In genomic region chr5:133433641-133434040, GRCh38 we compare ENCODE assay signal across 18 cellular contexts.
A peak's percentile ranks its signal among the peaks of the same experiment; 100 is the strongest.
DNase-seq lines count a peak whose midpoint lies in the region; ATAC-seq and TF ChIP-seq lines count a peak whose summit lies in the region.
"Had no signal": no experiment of that assay in that cellular context is flagged by ENCODE, and none has a peak within 500 bp of the region (broad histone marks: within the 10 kb centered on the region; RNA-seq: fewer than 3 reads in every experiment).

No MANE protein-coding gene starts in this region.

- H3K79me2 ChIP-seq in mesendoderm (ENCODE audit: control insufficient read depth, insufficient read depth, low read length) = no peaks in the 10 kb centered on the region

- H2AK5ac ChIP-seq in mesendoderm (ENCODE audit: low read length) = no peak overlapping the region

- H3K4me2 ChIP-seq in mesendoderm (ENCODE audit: low read length) = no peak overlapping the region
- H3K4me2 ChIP-seq: BLaER1 treated with 17β-estradiol and CSF1 and Interleukin-3, amounts not matched to agents 10 nM and 100 nM had no signal

- no peak overlapping the region for H3K56ac ChIP-seq in mesendoderm (ENCODE audit: low read length)

- H3K27me3 ChIP-seq in mesendoderm (ENCODE audit: insufficient read depth, low read length, poor library complexity) = no peaks in the 10 kb centered on the region
- H3K27me3 ChIP-seq in tibial artery = no peaks in the 10 kb centered on the region
- H3K27me3 ChIP-seq: BLaER1 treated with 17β-estradiol and CSF1 and Interleukin-3, amounts not matched to agents 10 nM and 100 nM had no signal

- TF ChIP-seq CTCF in natural killer cell (IDR thresholded peaks at IDR 0.05) = no peak
- TF ChIP-seq CTCF in tibial artery (IDR thresholded peaks at IDR 0.05) = no peak

- no peak overlapping the region for H2BK120ac ChIP-seq in mesendoderm (ENCODE audit: low read depth, low read length)

- H3K9ac ChIP-seq in mesendoderm (ENCODE audit: low read length) = no peak overlapping the region
- H3K9ac ChIP-seq: BLaER1 treated with 17β-estradiol and CSF1 and Interleukin-3, amounts not matched to agents 10 nM and 100 nM had no signal

- no CpG with 5 or more reads among the region's 6 CpGs for WGBS in mesendoderm (ENCODE audit: extremely low coverage, insufficient coverage, low lambda C conversion rate)

- no peaks in the 10 kb centered on the region for H3K36me3 Mint-ChIP-seq in natural killer cell treated with Interleukin-12 subunit alpha and Interleukin-12 subunit beta and Interleukin-15 and Interleukin-18, amount 100 ng/mL, for 72 hours
- H3K36me3 Mint-ChIP-seq in natural killer cell = no peaks in the 10 kb centered on the region

- H3K4me1 ChIP-seq in mesendoderm (ENCODE audit: control insufficient read depth, low read depth, low read length) (no peaks in the 10 kb centered on the region), tibial artery (peaks cover 0 to 44% (median 2%) of the 10 kb centered on the region in 4 donors)
- H3K4me1 ChIP-seq: BLaER1 treated with 17β-estradiol and CSF1 and Interleukin-3, amounts not matched to agents 10 nM and 100 nM had no signal

- H3K36me3 ChIP-seq in mesendoderm (ENCODE audit: control insufficient read depth, insufficient read depth, low read length) (no peaks in the 10 kb centered on the region), tibial artery (no peaks in the 10 kb centered on the region)
- H3K36me3 ChIP-seq: BLaER1 treated with 17β-estradiol and CSF1 and Interleukin-3, amounts not matched to agents 10 nM and 100 nM; HAP-1 had no signal

- no peak overlapping the region for H2BK5ac ChIP-seq in mesendoderm (ENCODE audit: low read length)

- H3K4ac ChIP-seq in mesendoderm (ENCODE audit: low read depth, low read length) = no peak overlapping the region

- peak; percentile 31 for DNase-seq in natural killer cell treated with Interleukin-12 subunit alpha and Interleukin-12 subunit beta and Interleukin-15 and Interleukin-18, amount 100 ng/mL, for 72 hours (ENCODE audit: low spot score)
- no peak for DNase-seq in natural killer cell
- peak; percentile 50 for DNase-seq in mesendoderm
- DNase-seq in tibial artery = no peak
- no peak for DNase-seq in HuH-7 (ENCODE audit: low spot score)
- DNase-seq in D341Med (ENCODE audit: low spot score) = no peak
- no peak for DNase-seq in occipital lobe (lab: John Stamatoyannopoulos, UW)
- DNase-seq: ACHN; Calu3; CD4-positive, alpha-beta T cell; DMS79 treated with DMSO at 0.1 percent for 48 hours; EL; GOT3; HFFc6 had no signal

- no peak overlapping the region for H3K4me3 Mint-ChIP-seq in natural killer cell treated with Interleukin-12 subunit alpha and Interleukin-12 subunit beta and Interleukin-15 and Interleukin-18, amount 100 ng/mL, for 72 hours
- no peak overlapping the region for H3K4me3 Mint-ChIP-seq in natural killer cell
- H3K4me3 Mint-ChIP-seq: CD4-positive, alpha-beta T cell; HFFc6 had no signal

- peaks cover 24 to 39% of the 10 kb centered on the region in 2 donors for H3K27me3 Mint-ChIP-seq in natural killer cell treated with Interleukin-12 subunit alpha and Interleukin-12 subunit beta and Interleukin-15 and Interleukin-18, amount 100 ng/mL, for 72 hours
- H3K27me3 Mint-ChIP-seq in natural killer cell (ENCODE audit: low read depth in 2 of 2) = peaks cover 13% of the 10 kb centered on the region in 2 donors
- H3K27me3 Mint-ChIP-seq: CD4-positive, alpha-beta T cell had no signal

- H3K27ac ChIP-seq in angular gyrus (ENCODE audit: low read depth, low read length) = peak overlapping the region; percentile 17
- H3K27ac ChIP-seq in mesendoderm (ENCODE audit: low read depth, low read length) = no peak overlapping the region
- peak overlapping the region; percentile 42 to 58 for H3K27ac ChIP-seq in tibial artery
- H3K27ac ChIP-seq: BLaER1 treated with 17β-estradiol and CSF1 and Interleukin-3, amounts not matched to agents 10 nM and 100 nM had no signal

- H3K9me3 Mint-ChIP-seq in natural killer cell treated with Interleukin-12 subunit alpha and Interleukin-12 subunit beta and Interleukin-15 and Interleukin-18, amount 100 ng/mL, for 72 hours = no peaks in the 10 kb centered on the region
- H3K9me3 Mint-ChIP-seq in natural killer cell = no peaks in the 10 kb centered on the region
- H3K9me3 Mint-ChIP-seq: CD4-positive, alpha-beta T cell; HFFc6 had no signal

- ATAC-seq in natural killer cell treated with Interleukin-12 subunit alpha and Interleukin-12 subunit beta and Interleukin-15 and Interleukin-18, amount 100 ng/mL, for 72 hours = no peak
- no peak for ATAC-seq in natural killer cell
- ATAC-seq: HepG2 had no signal

- H3K79me1 ChIP-seq in mesendoderm (ENCODE audit: low read length) = no peaks in the 10 kb centered on the region

- no peak overlapping the region for H3K23ac ChIP-seq in mesendoderm (ENCODE audit: low read length)

- H3K4me1 Mint-ChIP-seq in natural killer cell treated with Interleukin-12 subunit alpha and Interleukin-12 subunit beta and Interleukin-15 and Interleukin-18, amount 100 ng/mL, for 72 hours (ENCODE audit: low read depth in 2 of 2) = no peaks in the 10 kb centered on the region
- H3K4me1 Mint-ChIP-seq in natural killer cell = no peaks in the 10 kb centered on the region

- no peak overlapping the region for H3K18ac ChIP-seq in mesendoderm (ENCODE audit: low read length)

- no peak overlapping the region for H3K27ac Mint-ChIP-seq in natural killer cell treated with Interleukin-12 subunit alpha and Interleukin-12 subunit beta and Interleukin-15 and Interleukin-18, amount 100 ng/mL, for 72 hours
- no peak overlapping the region for H3K27ac Mint-ChIP-seq in natural killer cell
- H3K27ac Mint-ChIP-seq: CD4-positive, alpha-beta T cell; HFFc6 had no signal

- H3K4me3 ChIP-seq in mesendoderm (ENCODE audit: low read length) (no peak overlapping the region), tibial artery (no peak overlapping the region)
- H3K4me3 ChIP-seq: BLaER1 treated with 17β-estradiol and CSF1 and Interleukin-3, amounts not matched to agents 10 nM and 100 nM; HAP-1 had no signal

- intact Hi-C loops in natural killer cell (cut with micrococcal nuclease) = no loop called here
- intact Hi-C loops in tibial artery (cut with DNase I; ENCODE audit: low total_unique reads) = no loop called here

- no peak overlapping the region for H4K5ac ChIP-seq in mesendoderm (ENCODE audit: low read length)

- H4K8ac ChIP-seq in mesendoderm (ENCODE audit: low read depth, low read length) = no peak overlapping the region

- H3K9me3 ChIP-seq in tibial artery = no peaks in the 10 kb centered on the region
- H3K9me3 ChIP-seq: BLaER1 treated with 17β-estradiol and CSF1 and Interleukin-3, amounts not matched to agents 10 nM and 100 nM; HAP-1 had no signal

- H2BK15ac ChIP-seq in mesendoderm (replicated peaks; ENCODE audit: low read depth) = no peak overlapping the region

Comparison
In these comparisons a context has a peak if more than half of its experiments do, and no peak if none do; other contexts are left out.
1. DNase-seq: peak in natural killer cell treated with Interleukin-12 subunit alpha and Interleukin-12 subunit beta and Interleukin-15 and Interleukin-18, amount 100 ng/mL, for 72 hours (single experiment) and mesendoderm (single experiment); none in natural killer cell (single experiment), tibial artery (0 of 2), HuH-7 (single experiment), D341Med (single experiment) and occipital lobe (single experiment).